In genomic region chr5:16456103-16456832, GRCh38 we compare ENCODE assay signal across 1 cellular context.
TF ChIP-seq lines count a peak whose summit lies in the region.

No MANE protein-coding gene starts in this region.

TF ChIP-seq in HepG2, 621 proteins besides CTCF, POLR2A, EP300 and RAD21 (continued from another document):
- TF ChIP-seq ZNF687 (CRISPR knock-in tag; IDR thresholded peaks at IDR 0.05) = no peak
- TF ChIP-seq ZBTB38 (CRISPR knock-in tag; IDR thresholded peaks at IDR 0.05) = no peak
- TF ChIP-seq SP1 (IDR thresholded peaks at IDR 0.05) = no peak
- no peak for TF ChIP-seq SP1 (CRISPR knock-in tag; IDR thresholded peaks at IDR 0.05)
- no peak for TF ChIP-seq GPN1 (CRISPR knock-in tag; IDR thresholded peaks at IDR 0.05; ENCODE audit: borderline replicate concordance)
- no peak for TF ChIP-seq IRX3 (CRISPR knock-in tag; IDR thresholded peaks at IDR 0.05; ENCODE audit: borderline replicate concordance, low read depth)
- peak; percentile 52 for TF ChIP-seq STAG1 (CRISPR knock-in tag; IDR thresholded peaks at IDR 0.05)
- no peak for TF ChIP-seq MAX (IDR thresholded peaks at IDR 0.05)
- no peak for TF ChIP-seq RXRB (CRISPR knock-in tag; IDR thresholded peaks at IDR 0.05; ENCODE audit: borderline replicate concordance)
- TF ChIP-seq PRDM15 (CRISPR knock-in tag; IDR thresholded peaks at IDR 0.05) = no peak
- no peak for TF ChIP-seq ADNP (CRISPR knock-in tag; IDR thresholded peaks at IDR 0.05)
- no peak for TF ChIP-seq MATR3 (CRISPR knock-in tag; IDR thresholded peaks at IDR 0.05)
- peak; percentile 28; the same call in 1 of the 2 replicates for TF ChIP-seq FOSL2 (CRISPR knock-in tag; IDR thresholded peaks at IDR 0.05)
- TF ChIP-seq ZNF3 (CRISPR knock-in tag; IDR thresholded peaks at IDR 0.05) = no peak
- TF ChIP-seq NFE2 (CRISPR knock-in tag; IDR thresholded peaks at IDR 0.05) = no peak
- TF ChIP-seq ZNF7 (CRISPR knock-in tag; IDR thresholded peaks at IDR 0.05) = no peak
- no peak for TF ChIP-seq ETV5 (CRISPR knock-in tag; IDR thresholded peaks at IDR 0.05; ENCODE audit: borderline replicate concordance)
- no peak for TF ChIP-seq TRIM24 (CRISPR knock-in tag; IDR thresholded peaks at IDR 0.05)
- no peak for TF ChIP-seq ZNF256 (CRISPR knock-in tag; conservative IDR thresholded peaks at IDR 0.05)
- TF ChIP-seq ELF4 (CRISPR knock-in tag; IDR thresholded peaks at IDR 0.05; ENCODE audit: borderline replicate concordance) = no peak
- TF ChIP-seq SMC3 (IDR thresholded peaks at IDR 0.05; ENCODE audit: low read length) = peak; percentile 31; the same call in 1 of the 2 replicates
- TF ChIP-seq E2F1 (CRISPR knock-in tag; IDR thresholded peaks at IDR 0.05) = no peak
- TF ChIP-seq ZNF740 (CRISPR knock-in tag; IDR thresholded peaks at IDR 0.05) = no peak
- TF ChIP-seq ZNF501 (CRISPR knock-in tag; IDR thresholded peaks at IDR 0.05) = no peak
- TF ChIP-seq SNAPC2 (CRISPR knock-in tag; IDR thresholded peaks at IDR 0.05) = no peak
- TF ChIP-seq HNF1B (CRISPR knock-in tag; IDR thresholded peaks at IDR 0.05) = no peak
- TF ChIP-seq TEAD3 (CRISPR knock-in tag; optimal IDR thresholded peaks at IDR 0.05; ENCODE audit: borderline replicate concordance) = no peak
- TF ChIP-seq MAF1 (CRISPR knock-in tag; IDR thresholded peaks at IDR 0.05; ENCODE audit: borderline replicate concordance) = no peak
- TF ChIP-seq TEAD2 (CRISPR knock-in tag; IDR thresholded peaks at IDR 0.05) = no peak
- no peak for TF ChIP-seq ZNF75D (CRISPR knock-in tag; IDR thresholded peaks at IDR 0.05; ENCODE audit: borderline replicate concordance)
- TF ChIP-seq LBX2 (CRISPR knock-in tag; IDR thresholded peaks at IDR 0.05; ENCODE audit: borderline replicate concordance) = no peak
- TF ChIP-seq ZGPAT (CRISPR knock-in tag; IDR thresholded peaks at IDR 0.05) = no peak
TF ChIP-seq in HepG2: peak in this region for 4.
